Comparison of ENCODE assay signal across 17 cellular contexts in the genomic region with DNA sequence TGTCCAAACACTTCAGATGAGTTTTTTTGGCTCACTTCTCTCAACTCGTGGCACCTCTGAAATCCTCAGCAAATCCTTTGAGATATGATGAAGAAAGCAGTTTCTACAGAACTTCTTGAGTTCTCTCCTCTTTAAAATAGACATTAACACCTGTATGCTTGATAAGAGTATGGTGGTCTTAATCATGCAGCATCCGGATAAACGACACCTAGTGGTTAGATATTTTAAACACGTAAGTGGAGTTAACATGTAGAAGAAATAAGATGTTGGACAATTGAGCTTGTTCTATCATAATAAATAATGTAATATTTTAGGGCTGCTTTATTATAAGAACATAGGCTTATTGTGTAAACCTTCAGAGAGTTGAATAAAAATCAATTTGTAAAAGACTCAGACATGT.
DNase-seq lines count a peak whose midpoint lies in the region; ATAC-seq, FAIRE-seq and TF ChIP-seq lines count a peak whose summit lies in the region.
"Had no signal": no experiment of that assay in that cellular context is flagged by ENCODE, and none has a peak within 500 bp of the region (broad histone marks: within the 10 kb centered on the region; RNA-seq: fewer than 3 reads in every experiment).

No MANE protein-coding gene starts in this region.

- no peaks in the 10 kb centered on the region for H3K36me3 Mint-ChIP-seq in activated CD4-positive, alpha-beta T cell treated with anti-CD3 and anti-CD28 coated beads, Interleukin-2, amount 10 ng/mL, durations not matched to agents 24 days and 14 days (ENCODE audit: low read depth)
- H3K36me3 Mint-ChIP-seq: activated naive CD8-positive, alpha-beta T cell had no signal

- no TSS peak for BruUV-seq in PC-3 (replicated peaks; lab: Mats Ljungman, UMichigan)

- 21 to 38% (median 29%) methylated on average over 4 of the region's 4 CpGs for WGBS in stomach, 5 donors
- WGBS in trophoblast cell (ENCODE audit: extremely low coverage, insufficient coverage, insufficient read length), result no CpG with 5 or more reads among the region's 4 CpGs

- H3K27me3 Mint-ChIP-seq in activated CD4-positive, alpha-beta T cell treated with anti-CD3 and anti-CD28 coated beads, Interleukin-2, amount 10 ng/mL, durations not matched to agents 24 days and 14 days, result no peaks in the 10 kb centered on the region
- H3K27me3 Mint-ChIP-seq: activated naive CD8-positive, alpha-beta T cell; central memory CD8-positive, alpha-beta T cell; stimulated activated naive CD8-positive, alpha-beta T cell treated with anti-CD3 and anti-CD28 coated beads, Interleukin-15, amount 100 ng/mL, for 72 hours had no signal

- H4K12ac ChIP-seq in trophoblast cell (ENCODE audit: low read depth, low read length), result no peak overlapping the region

- H3K9ac ChIP-seq in PC-3 (ENCODE audit: low read length), result no peak overlapping the region
- H3K9ac ChIP-seq in trophoblast cell (ENCODE audit: low read length), result no peak overlapping the region

- DNase-seq in H54 (ENCODE audit: insufficient read length, low spot score), result no peak
- DNase-seq in PC-3, result no peak
- no peak for DNase-seq in fibroblast of mammary gland (ENCODE audit: low read depth)
- no peak for DNase-seq in activated CD4-positive, alpha-beta T cell treated with anti-CD3 and anti-CD28 coated beads, Interleukin-2, amount 10 ng/mL, durations not matched to agents 24 days and 14 days
- DNase-seq in stomach, result no peak
- DNase-seq in trophoblast cell, result no peak
- DNase-seq in T-helper 2 cell, result no peak
- DNase-seq: DMS79; kidney; midbrain; NCI-H2081; small intestine; stimulated activated naive CD8-positive, alpha-beta T cell treated with anti-CD3 and anti-CD28 coated beads, Interleukin-15, amount 100 ng/mL, for 72 hours had no signal

- no peak overlapping the region for H2BK5ac ChIP-seq in trophoblast cell (ENCODE audit: low read depth, low read length, poor library complexity)

- H3K4ac ChIP-seq in trophoblast cell (ENCODE audit: low read depth, low read length), result no peak overlapping the region

- no peak overlapping the region for H2BK120ac ChIP-seq in trophoblast cell (ENCODE audit: insufficient read depth, low read length, poor library complexity)

- no peak overlapping the region for H3K4me3 Mint-ChIP-seq in activated CD4-positive, alpha-beta T cell treated with anti-CD3 and anti-CD28 coated beads, Interleukin-2, amount 10 ng/mL, durations not matched to agents 24 days and 14 days
- H3K4me3 Mint-ChIP-seq: activated naive CD8-positive, alpha-beta T cell; central memory CD8-positive, alpha-beta T cell; stimulated activated naive CD8-positive, alpha-beta T cell treated with anti-CD3 and anti-CD28 coated beads, Interleukin-15, amount 100 ng/mL, for 72 hours; T-helper 1 cell treated with Interleukin-12 subunit alpha and Interleukin-12 subunit beta and Interleukin-4 antibody, amounts not matched to agents 30 μg/mL and 1 μg/mL, for 36 hours had no signal

- no peaks in the 10 kb centered on the region for H4K20me1 ChIP-seq in PC-3 (ENCODE audit: low read length)

- no peaks in the 10 kb centered on the region for H3K79me1 ChIP-seq in trophoblast cell (ENCODE audit: low read length)

- no peak overlapping the region for H3K23ac ChIP-seq in trophoblast cell (ENCODE audit: low read length)

- peak; percentile 43 for FAIRE-seq in H54 (lab: Jason Lieb, UNC)
- FAIRE-seq: kidney, small intestine had no signal

- H3K36me3 ChIP-seq in PC-3 (ENCODE audit: low read depth, low read length) (no peaks in the 10 kb centered on the region), stomach (no peaks in the 10 kb centered on the region), trophoblast cell (ENCODE audit: control insufficient read depth in 1 of 2, insufficient read depth in 2 of 2, low read length in 2 of 2) (no peaks in the 10 kb centered on the region)

- no peak overlapping the region for H2AK5ac ChIP-seq in trophoblast cell (ENCODE audit: low read length)

- ATAC-seq in PC-3, result no peak
- ATAC-seq: stimulated activated naive CD8-positive, alpha-beta T cell treated with anti-CD3 and anti-CD28 coated beads, Interleukin-15, amount 100 ng/mL, for 72 hours had no signal

- H4K8ac ChIP-seq in trophoblast cell (ENCODE audit: low read depth, low read length), result no peak overlapping the region

- no peak overlapping the region for H3K4me3 ChIP-seq in PC-3 (ENCODE audit: low read length)
- no peak overlapping the region for H3K4me3 ChIP-seq in fibroblast of mammary gland (ENCODE audit: control insufficient read depth, low read depth, low read length)
- H3K4me3 ChIP-seq in stomach, result no peak overlapping the region
- H3K4me3 ChIP-seq in trophoblast cell (ENCODE audit: low read depth, low read length), result no peak overlapping the region

- H3K27ac ChIP-seq in 22Rv1 (no peak overlapping the region), PC-3 (ENCODE audit: low read length) (no peak overlapping the region), stomach (no peak overlapping the region), trophoblast cell (ENCODE audit: low read depth, low read length) (no peak overlapping the region)

- TF ChIP-seq EP300 in stomach (IDR thresholded peaks at IDR 0.05), result no peak

- H3K18ac ChIP-seq in trophoblast cell (ENCODE audit: low read length), result no peak overlapping the region

- no peak overlapping the region for H4K91ac ChIP-seq in trophoblast cell (ENCODE audit: low read depth, low read length)

- intact Hi-C loops in PC-3 (cut with micrococcal nuclease) (no loop called here), stomach (cut with DNase I; ENCODE audit: low total_unique reads) (no loop called here)
- intact Hi-C loops in activated CD4-positive, alpha-beta T cell treated with anti-CD3 and anti-CD28 coated beads, Interleukin-2, amount 10 ng/mL, durations not matched to agents 24 days and 14 days (cut with micrococcal nuclease), result no loop called here

- TF ChIP-seq POLR2A in H54 (IDR thresholded peaks at IDR 0.05; ENCODE audit: low read depth, low read length), result no peak
- TF ChIP-seq POLR2A in stomach (IDR thresholded peaks at IDR 0.05), result no peak

- POLR2A ChIA-PET in PC-3 (lab: Charles Lee; ENCODE audit: unreplicated experiment), result no interaction called here

- H2BK12ac ChIP-seq in trophoblast cell (ENCODE audit: low read length), result no peak overlapping the region

- H3K9me3 ChIP-seq in PC-3 (ENCODE audit: low read length) (no peaks in the 10 kb centered on the region), stomach (no peaks in the 10 kb centered on the region), trophoblast cell (ENCODE audit: insufficient read depth, low read depth, low read length) (no peaks in the 10 kb centered on the region)

- H3K9me3 Mint-ChIP-seq in activated CD4-positive, alpha-beta T cell treated with anti-CD3 and anti-CD28 coated beads, Interleukin-2, amount 10 ng/mL, durations not matched to agents 24 days and 14 days, result no peaks in the 10 kb centered on the region
- H3K9me3 Mint-ChIP-seq: central memory CD8-positive, alpha-beta T cell; stimulated activated naive CD8-positive, alpha-beta T cell treated with anti-CD3 and anti-CD28 coated beads, Interleukin-15, amount 100 ng/mL, for 72 hours had no signal

- H3K14ac ChIP-seq in trophoblast cell (ENCODE audit: low read length), result no peak overlapping the region

- H3K79me2 ChIP-seq in PC-3 (ENCODE audit: low read length), result no peaks in the 10 kb centered on the region
- H3K79me2 ChIP-seq in trophoblast cell (ENCODE audit: control insufficient read depth, insufficient read depth, low read length, poor library complexity), result no peaks in the 10 kb centered on the region

- peak; percentile 41 for TF ChIP-seq CTCF in 22Rv1 (IDR thresholded peaks at IDR 0.05)
- peak; percentile 29; the same call in 1 of the 2 replicates for TF ChIP-seq CTCF in PC-3 (conservative IDR thresholded peaks at IDR 0.05; ENCODE audit: low read depth, low read length)
- peak; percentile 4 for TF ChIP-seq CTCF in fibroblast of mammary gland (conservative IDR thresholded peaks at IDR 0.05; ENCODE audit: control insufficient read depth, insufficient read depth, low read depth, low read length)
- TF ChIP-seq CTCF in stomach (IDR thresholded peaks at IDR 0.05), result no peak

- CTCF ChIA-PET in PC-3 (lab: Charles Lee), result no interaction called here

- H3K4me2 ChIP-seq in PC-3 (ENCODE audit: low read length) (no peak overlapping the region), trophoblast cell (ENCODE audit: low read length) (no peak overlapping the region)

- H3K27me3 ChIP-seq in PC-3 (ENCODE audit: low read length), result no peaks in the 10 kb centered on the region
- no peaks in the 10 kb centered on the region for H3K27me3 ChIP-seq in stomach
- H3K27me3 ChIP-seq in trophoblast cell (ENCODE audit: insufficient read depth, low read length), result no peaks in the 10 kb centered on the region

- H3F3A ChIP-seq in PC-3 (ENCODE audit: low read length, unreplicated experiment), result no peaks in the 10 kb centered on the region

- H3K4me1 Mint-ChIP-seq in activated CD4-positive, alpha-beta T cell treated with anti-CD3 and anti-CD28 coated beads, Interleukin-2, amount 10 ng/mL, durations not matched to agents 24 days and 14 days, result no peaks in the 10 kb centered on the region
- H3K4me1 Mint-ChIP-seq: central memory CD8-positive, alpha-beta T cell; stimulated activated naive CD8-positive, alpha-beta T cell treated with anti-CD3 and anti-CD28 coated beads, Interleukin-15, amount 100 ng/mL, for 72 hours had no signal

- no peak overlapping the region for H3K27ac Mint-ChIP-seq in activated CD4-positive, alpha-beta T cell treated with anti-CD3 and anti-CD28 coated beads, Interleukin-2, amount 10 ng/mL, durations not matched to agents 24 days and 14 days
- H3K27ac Mint-ChIP-seq: activated naive CD8-positive, alpha-beta T cell; stimulated activated naive CD8-positive, alpha-beta T cell treated with anti-CD3 and anti-CD28 coated beads, Interleukin-15, amount 100 ng/mL, for 72 hours; T-helper 1 cell treated with Interleukin-12 subunit alpha and Interleukin-12 subunit beta and Interleukin-4 antibody, amounts not matched to agents 30 μg/mL and 1 μg/mL, for 36 hours had no signal

- H2AFZ ChIP-seq in PC-3 (ENCODE audit: low read length) (no peak overlapping the region), trophoblast cell (ENCODE audit: insufficient read depth, low read length, poor library complexity) (no peak overlapping the region)

- no peaks in the 10 kb centered on the region for H3K4me1 ChIP-seq in PC-3 (ENCODE audit: insufficient read depth, low read length)
- H3K4me1 ChIP-seq in stomach, result no peaks in the 10 kb centered on the region
- no peaks in the 10 kb centered on the region for H3K4me1 ChIP-seq in trophoblast cell (ENCODE audit: control insufficient read depth in 1 of 2, insufficient read depth in 2 of 2, low read length in 2 of 2)

- no peaks in the 10 kb centered on the region for H3K9me2 ChIP-seq in PC-3 (replicated peaks; ENCODE audit: low read length)

Comparison
In these comparisons a context has a peak if more than half of its experiments do, and no peak if none do; other contexts are left out.
1. CTCF ChIP-seq: peak in 22Rv1 (single experiment), PC-3 (single experiment) and fibroblast of mammary gland (single experiment); none in stomach (0 of 7).